In the genomic region with DNA sequence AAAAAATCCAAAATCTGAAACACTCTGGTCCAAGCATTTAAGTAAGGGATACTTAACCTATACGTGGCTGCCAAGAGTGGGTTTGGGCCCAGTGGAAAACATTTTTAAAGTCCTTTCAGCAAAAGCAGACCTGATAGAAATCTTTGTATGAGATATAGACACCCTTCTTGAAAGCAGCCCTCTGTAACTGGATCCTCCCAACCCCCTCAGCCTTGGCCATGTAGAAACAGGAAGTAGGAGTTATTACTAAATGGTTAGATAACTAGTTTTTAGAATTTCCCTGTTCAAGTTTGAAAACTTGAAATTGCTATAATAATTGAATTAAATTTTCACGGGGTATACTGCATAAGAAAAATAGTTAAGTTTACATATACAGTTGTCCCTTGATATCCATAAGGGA, we compare ENCODE assay signal across 16 cellular contexts.
A peak's percentile ranks its signal among the peaks of the same experiment; 100 is the strongest.
DNase-seq lines count a peak whose midpoint lies in the region; ATAC-seq, FAIRE-seq and TF ChIP-seq lines count a peak whose summit lies in the region.
"Had no signal": no experiment of that assay in that cellular context is flagged by ENCODE, and none has a peak within 500 bp of the region (broad histone marks: within the 10 kb centered on the region; RNA-seq: fewer than 3 reads in every experiment).

No MANE protein-coding gene starts in this region.

- peaks cover 74% of the 10 kb centered on the region for H3K4me1 ChIP-seq in adipocyte (ENCODE audit: control insufficient read depth, insufficient read depth, low read length)
- peaks cover 21% of the 10 kb centered on the region for H3K4me1 ChIP-seq in parathyroid adenoma
- H3K4me1 ChIP-seq: Caco-2 had no signal

- H3K36me3 ChIP-seq in adipocyte (ENCODE audit: control insufficient read depth, insufficient read depth, low read length, severe bottlenecking) (peaks cover 31% of the 10 kb centered on the region), parathyroid adenoma (ENCODE audit: control insufficient read depth, insufficient read depth, low read length) (no peaks in the 10 kb centered on the region)
- H3K36me3 ChIP-seq: tibial nerve had no signal

- intact Hi-C loops in Right ventricle myocardium superior (cut with DNase I): no loop called here

- peak overlapping the region; percentile 84 for H3K27ac ChIP-seq in parathyroid adenoma

- H2AFZ ChIP-seq in parathyroid adenoma: no peak overlapping the region

- peak; percentile 33 for FAIRE-seq in H54 (lab: Jason Lieb, UNC)

- H3K4me3 ChIP-seq in adipocyte (ENCODE audit: low read length) (peak overlapping the region; percentile 77), parathyroid adenoma (ENCODE audit: low read depth, low read length) (no peak overlapping the region)
- H3K4me3 ChIP-seq: tibial nerve had no signal

- H3K27me3 ChIP-seq in adipocyte (replicated peaks; ENCODE audit: control insufficient read depth, insufficient read depth, low read length): no peaks in the 10 kb centered on the region
- H3K27me3 ChIP-seq in parathyroid adenoma (ENCODE audit: control insufficient read depth, insufficient read depth, low read length): no peaks in the 10 kb centered on the region
- H3K27me3 ChIP-seq: tibial nerve had no signal

- H3K9me3 ChIP-seq in adipocyte (ENCODE audit: control insufficient read depth, low read length) (no peaks in the 10 kb centered on the region), parathyroid adenoma (ENCODE audit: control insufficient read depth, low read length) (no peaks in the 10 kb centered on the region)
- H3K9me3 ChIP-seq: Caco-2, tibial nerve had no signal

- peak overlapping the region; percentile 1 for H3K4me2 ChIP-seq in parathyroid adenoma (ENCODE audit: low read length)

- TF ChIP-seq POLR2A in H54 (IDR thresholded peaks at IDR 0.05; ENCODE audit: low read depth, low read length): no peak

- TF ChIP-seq CTCF in parathyroid adenoma (IDR thresholded peaks at IDR 0.05): no peak

- no peak for ATAC-seq in Right ventricle myocardium superior (ENCODE audit: poor library complexity)
- ATAC-seq: activated T-cell treated with anti-CD3 and anti-CD28 coated beads, Interleukin-2, amount 50 U/mL, for 72 hours; effector memory CD8-positive, alpha-beta T cell; naive thymus-derived CD8-positive, alpha-beta T cell had no signal

- H3K79me2 ChIP-seq in parathyroid adenoma: no peaks in the 10 kb centered on the region

- no peak for DNase-seq in H54 (ENCODE audit: insufficient read length, low spot score)
- DNase-seq in MV-4-11 (lab: John Stamatoyannopoulos, UW): peak; percentile 68
- DNase-seq in adipocyte (ENCODE audit: low read depth): peak; percentile 35
- DNase-seq in Right ventricle myocardium superior: no peak
- no peak for DNase-seq in NAMALWA (ENCODE audit: low spot score)
- DNase-seq in stimulated activated CD4-positive, alpha-beta T cell treated with anti-CD3 and anti-CD28 coated beads, Interleukin-15, amount 100 ng/mL, for 24 hours: no peak
- no peak for DNase-seq in central memory CD4-positive, alpha-beta T cell
- DNase-seq: activated CD4-positive, alpha-beta T cell treated with anti-CD3 and anti-CD28 coated beads for 4 hours; activated T-cell treated with anti-CD3 and anti-CD28 coated beads, Interleukin-2, amount 50 U/mL, for 72 hours; Caco-2; effector memory CD8-positive, alpha-beta T cell; naive thymus-derived CD8-positive, alpha-beta T cell; NCI-H1092; NCI-H82 had no signal

- H3K9ac ChIP-seq in adipocyte (ENCODE audit: low read length) (peak overlapping the region; percentile 89), parathyroid adenoma (no peak overlapping the region)

Comparison
In these comparisons a context has a peak if more than half of its experiments do, and no peak if none do; other contexts are left out.
1. DNase-seq: peak in MV-4-11 (single experiment) and adipocyte (single experiment); none in H54 (single experiment), Right ventricle myocardium superior (single experiment), NAMALWA (single experiment), stimulated activated CD4-positive, alpha-beta T cell treated with anti-CD3 and anti-CD28 coated beads, Interleukin-15, amount 100 ng/mL, for 24 hours (single experiment) and central memory CD4-positive, alpha-beta T cell (single experiment).